8 cellular contexts compared by ENCODE assay signal in genomic region chr3:125594581-125595011, GRCh38. TPM values are rescaled to one million over a fixed set of nuclear protein-coding genes. Genes with fewer than 3 reads are reported as not detected.
A peak's percentile ranks its signal among the peaks of the same experiment; 100 is the strongest.
DNase-seq lines count a peak whose midpoint lies in the region; ATAC-seq and TF ChIP-seq lines count a peak whose summit lies in the region.

No MANE protein-coding gene starts in this region.

- no peak for TF ChIP-seq CTCF in vagina (IDR thresholded peaks at IDR 0.05)

- peaks cover 18 to 29% of the 10 kb centered on the region in 2 donors for H3K4me1 ChIP-seq in duodenal mucosa (ENCODE audit: control insufficient read depth in 1 of 2, insufficient read depth in 2 of 2, low read length in 2 of 2)
- peaks cover 4% of the 10 kb centered on the region for H3K4me1 ChIP-seq in mucosa of stomach (ENCODE audit: control insufficient read depth, insufficient read depth, low read length)
- H3K4me1 ChIP-seq in vagina, result peaks cover 34% of the 10 kb centered on the region

- ATAC-seq in GM18909 (IDR thresholded peaks at IDR 0.05; ENCODE audit: poor library complexity, unreplicated experiment), result no peak

- H3K36me3 ChIP-seq in duodenal mucosa (ENCODE audit: control insufficient read depth in 1 of 2, insufficient read depth in 2 of 2, low read length in 2 of 2) (no peaks in the 10 kb centered on the region), mucosa of stomach (ENCODE audit: control insufficient read depth, insufficient read depth, low read length) (no peaks in the 10 kb centered on the region), vagina (no peaks in the 10 kb centered on the region)

- peak overlapping the region; percentile 83 to 87 for H3K4me3 ChIP-seq in duodenal mucosa (ENCODE audit: low read depth in 1 of 2, low read length in 2 of 2)
- H3K4me3 ChIP-seq in mucosa of stomach (ENCODE audit: low read length), result peak overlapping the region; percentile 53
- H3K4me3 ChIP-seq in vagina, result peak overlapping the region; percentile 70 to 74

- H3K9me3 ChIP-seq in duodenal mucosa (ENCODE audit: control insufficient read depth in 1 of 2, low read length in 2 of 2), result no peaks in the 10 kb centered on the region
- no peaks in the 10 kb centered on the region for H3K9me3 ChIP-seq in mucosa of stomach (ENCODE audit: control insufficient read depth, low read length)
- H3K9me3 ChIP-seq in vagina, result no peaks in the 10 kb centered on the region

- H3K9ac ChIP-seq in duodenal mucosa (ENCODE audit: low read depth in 1 of 2, low read length in 2 of 2) (peak overlapping the region; percentile 84 to 92), mucosa of stomach (ENCODE audit: low read length) (peak overlapping the region; percentile 84)

- DNase-seq in DMS79 treated with DMSO at 0.1 percent for 48 hours (lab: John Stamatoyannopoulos, UW), result peak; percentile 56
- no peak for DNase-seq in DMS79 (lab: John Stamatoyannopoulos, UW)
- peak; percentile 59 for DNase-seq in OCI-M1 (lab: John Stamatoyannopoulos, UW)
- DNase-seq in vagina (ENCODE audit: extremely low spot score in 2 of 2), result no peak
- no peak for DNase-seq in AG08396 (ENCODE audit: low spot score)

- intact Hi-C loops in vagina (cut with DNase I), result no loop called here

- H3K27me3 ChIP-seq in duodenal mucosa (ENCODE audit: control insufficient read depth in 1 of 2, insufficient read depth in 2 of 2, low read length in 2 of 2) (no peaks in the 10 kb centered on the region), mucosa of stomach (ENCODE audit: control insufficient read depth, insufficient read depth, low read length) (no peaks in the 10 kb centered on the region), vagina (no peaks in the 10 kb centered on the region)

- H3K27ac ChIP-seq in duodenal mucosa (ENCODE audit: low read depth, low read length), result peak overlapping the region; percentile 87
- H3K27ac ChIP-seq in vagina, result peak overlapping the region; percentile 89

- no peak for TF ChIP-seq POLR2A in vagina (IDR thresholded peaks at IDR 0.05)

RNA-seq across cellular contexts. Expression of gene OSBPL11, which starts 0.7 kb away (rescaled TPM):
- total RNA-seq in vagina, result 12.3 TPM

Comparison
In these comparisons a context has a peak if more than half of its experiments do, and no peak if none do; other contexts are left out.
1. DNase-seq: peak in DMS79 treated with DMSO at 0.1 percent for 48 hours (single experiment) and OCI-M1 (single experiment); none in DMS79 (single experiment), vagina (0 of 2) and AG08396 (single experiment).
2. Peak in every context shown above with its lines, with median percentiles within 50 percentile points of each other: H3K4me3 ChIP-seq.